1 cellular context compared by ENCODE assay signal in the genomic region with DNA sequence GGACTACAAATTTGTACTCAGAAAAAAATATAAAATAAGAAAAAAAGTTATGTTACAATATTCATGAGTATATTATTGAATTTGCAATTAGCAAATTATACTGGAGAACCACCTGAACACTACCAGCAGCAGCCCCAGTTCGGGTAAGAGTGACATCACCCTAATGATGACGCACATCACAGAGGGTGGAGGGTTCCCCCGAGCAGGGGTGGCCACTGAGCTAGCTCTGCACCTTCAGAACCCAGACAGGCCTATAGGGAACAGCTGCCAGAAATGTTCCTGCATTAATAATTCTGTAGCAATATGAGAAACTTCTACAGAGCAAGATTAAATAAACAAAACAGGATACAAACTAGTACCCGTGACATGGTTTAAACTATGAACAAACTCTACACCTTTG.
TF ChIP-seq lines count a peak whose summit lies in the region.

No MANE protein-coding gene starts in this region.

TF ChIP-seq in IMR-90, 13 proteins besides CTCF, POLR2A, EP300 and RAD21 (continued from another document):
- TF ChIP-seq NFE2L2 (IDR thresholded peaks at IDR 0.05; ENCODE audit: low read depth, low read length) (no peak), SMC3 (IDR thresholded peaks at IDR 0.05; ENCODE audit: low read depth, low read length) (no peak), FOS (IDR thresholded peaks at IDR 0.05; ENCODE audit: low read depth, low read length) (no peak), ELK1 (IDR thresholded peaks at IDR 0.05; ENCODE audit: borderline replicate concordance, low read depth, low read length) (no peak), MXI1 (IDR thresholded peaks at IDR 0.05; ENCODE audit: borderline replicate concordance, low read depth, low read length) (no peak), MAFK (IDR thresholded peaks at IDR 0.05; ENCODE audit: low read depth, low read length) (no peak)
- TF ChIP-seq, protein P1, sequence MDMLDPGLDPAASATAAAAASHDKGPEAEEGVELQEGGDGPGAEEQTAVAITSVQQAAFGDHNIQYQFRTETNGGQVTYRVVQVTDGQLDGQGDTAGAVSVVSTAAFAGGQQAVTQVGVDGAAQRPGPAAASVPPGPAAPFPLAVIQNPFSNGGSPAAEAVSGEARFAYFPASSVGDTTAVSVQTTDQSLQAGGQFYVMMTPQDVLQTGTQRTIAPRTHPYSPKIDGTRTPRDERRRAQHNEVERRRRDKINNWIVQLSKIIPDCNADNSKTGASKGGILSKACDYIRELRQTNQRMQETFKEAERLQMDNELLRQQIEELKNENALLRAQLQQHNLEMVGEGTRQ (IDR thresholded peaks at IDR 0.05; ENCODE audit: low read depth, low read length) = no peak
TF ChIP-seq in IMR-90: peak in this region for 0.
